Comparison of ENCODE assay signal across 19 cellular contexts in genomic region chr1:90989990-90990389, GRCh38.
DNase-seq lines count a peak whose midpoint lies in the region; ATAC-seq and TF ChIP-seq lines count a peak whose summit lies in the region.
"Had no signal": no experiment of that assay in that cellular context is flagged by ENCODE, and none has a peak within 500 bp of the region (broad histone marks: within the 10 kb centered on the region; RNA-seq: fewer than 3 reads in every experiment).

No MANE protein-coding gene starts in this region.

- H3K27ac ChIP-seq in RWPE1, result no peak overlapping the region
- H3K27ac ChIP-seq: epithelial cell of prostate, ovary had no signal

- TF ChIP-seq CTCF in GM10248 (IDR thresholded peaks at IDR 0.05; ENCODE audit: control extremely low read depth, extremely low read depth, low read depth, missing control alignments) (no peak), RWPE1 (conservative IDR thresholded peaks at IDR 0.05; ENCODE audit: low read depth) (no peak)

- CTCF ChIA-PET in GM10248 (lab: Yijun Ruan, JAX) (no interaction called here), RWPE1 (lab: Yijun Ruan, JAX) (no interaction called here)

- POLR2A ChIA-PET in GM10248 (lab: Yijun Ruan, JAX), result no interaction called here
- POLR2A ChIA-PET in RWPE1 (lab: Yijun Ruan, JAX; ENCODE audit: low non-redundant PET), result no interaction called here

- ATAC-seq in GM18498 (IDR thresholded peaks at IDR 0.05; ENCODE audit: unreplicated experiment) (peak; percentile 61), GM19372 (IDR thresholded peaks at IDR 0.05; ENCODE audit: low read depth, unreplicated experiment) (peak; percentile 59), HG03045 (IDR thresholded peaks at IDR 0.05; ENCODE audit: unreplicated experiment) (peak; percentile 52)
- ATAC-seq: WTC11 had no signal

- DNase-seq in RPMI8226, result peak; percentile 21
- DNase-seq in NCI-H1694 treated with DMSO at 0.1 percent for 48 hours (lab: John Stamatoyannopoulos, UW), result no peak
- DNase-seq in GM10248 (ENCODE audit: extremely low spot score), result no peak
- no peak for DNase-seq in iPS-NIHi11 (ENCODE audit: low spot score)
- no peak for DNase-seq in RWPE1 (ENCODE audit: low spot score)
- DNase-seq: activated effector memory CD4-positive, alpha-beta T cell treated with Interleukin-2 at 50 U/mL for 16 hours; anterior cingulate cortex; COR-L47; glutamatergic neuron; islet precursor cell; midbrain; NCI-H1105 treated with DMSO at 0.1 percent for 48 hours; NCI-H2227 treated with DMSO at 0.1 percent for 48 hours; ovary had no signal
